In the genomic region with DNA sequence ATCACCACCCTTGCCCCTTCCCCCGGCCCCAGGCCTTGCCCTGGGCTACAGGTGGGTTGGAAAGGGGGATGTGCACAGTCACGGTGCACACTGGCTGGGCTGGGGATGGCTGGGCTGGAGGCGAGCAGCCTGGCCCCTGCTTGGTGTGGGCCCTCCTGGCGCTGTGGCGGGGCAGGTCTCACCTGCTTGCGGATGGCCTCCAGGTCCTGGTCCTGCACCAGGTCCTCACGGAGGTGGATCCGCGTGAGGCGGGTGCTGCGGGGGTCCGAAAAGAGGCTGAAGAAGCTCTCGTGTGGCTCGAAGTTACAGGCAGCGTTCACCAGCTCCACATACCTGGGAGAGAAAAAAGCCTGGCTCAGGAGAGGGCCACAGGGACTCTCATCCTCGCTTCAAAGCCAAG, we compare ENCODE assay signal across 5 cellular contexts.
"Had no signal": no experiment of that assay in that cellular context is flagged by ENCODE, and none has a peak within 500 bp of the region (broad histone marks: within the 10 kb centered on the region; RNA-seq: fewer than 3 reads in every experiment).

No MANE protein-coding gene starts in this region.

- H3K27ac Mint-ChIP-seq: GM23338 had no signal

- DNase-seq: IMR-90, KG1 had no signal

- H3K4me1 ChIP-seq: HAP-1 had no signal

- H3K4me2 ChIP-seq: GM23338 had no signal

- H3K9me3 ChIP-seq: HAP-1 had no signal

- H3K4me3 ChIP-seq: GM23338, HAP-1, K562 had no signal

- H3K4me1 Mint-ChIP-seq: GM23338 had no signal

- H2AFZ ChIP-seq: GM23338 had no signal

- H3K4me3 Mint-ChIP-seq: GM23338 had no signal

- H3K9me3 Mint-ChIP-seq: GM23338 had no signal
